Comparison of ENCODE assay signal across 31 cellular contexts in the genomic region with DNA sequence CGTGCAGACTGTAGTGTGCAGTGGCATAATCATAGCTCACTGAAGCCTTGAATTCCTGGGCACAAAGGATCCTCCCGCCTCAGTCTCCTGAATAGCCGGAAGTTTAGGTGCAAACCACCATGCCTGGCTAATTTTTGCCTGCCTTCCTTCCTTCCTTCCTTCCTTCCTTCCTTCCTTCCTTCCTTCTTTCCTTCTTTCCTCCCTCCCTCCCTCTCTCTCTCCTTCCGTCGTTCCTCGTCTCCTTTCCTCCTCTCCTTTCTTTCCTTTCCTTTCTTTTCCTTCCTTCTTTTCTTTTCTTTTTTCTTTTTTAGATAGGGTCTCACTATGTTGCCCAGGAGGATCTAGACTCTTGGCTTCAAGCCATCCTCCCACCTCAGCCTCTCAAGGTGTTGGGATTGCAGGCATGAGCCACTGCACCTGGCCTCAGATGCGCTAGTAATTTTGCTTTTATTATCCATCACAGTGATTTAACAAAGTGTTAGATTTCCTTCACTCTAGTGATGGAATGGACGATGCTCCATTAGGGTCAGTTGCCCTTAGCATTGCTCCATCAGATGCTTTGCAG. TPM values are rescaled to one million over a fixed set of nuclear protein-coding genes. Genes with fewer than 3 reads are reported as not detected.
"Had no signal": no experiment of that assay in that cellular context is flagged by ENCODE, and none has a peak within 500 bp of the region (broad histone marks: within the 10 kb centered on the region; RNA-seq: fewer than 3 reads in every experiment).

No MANE protein-coding gene starts in this region.

- DNase-seq: activated CD4-positive, alpha-beta T cell treated with anti-CD3 and anti-CD28 coated beads, Interleukin-2, amount 10 ng/mL, durations not matched to agents 24 days and 14 days; activated CD4-positive, alpha-beta T cell treated with anti-CD3 and anti-CD28 coated beads, Interleukin-2, amount 50 U/mL, for 48 hours; activated CD8-positive, alpha-beta T cell treated with anti-CD3 and anti-CD28 coated beads, Interleukin-2, amount 10 ng/mL, durations not matched to agents 7 days and 5 days; activated effector memory CD4-positive, alpha-beta T cell treated with Interleukin-2 at 50 U/mL for 16 hours; activated naive CD8-positive, alpha-beta T cell treated with anti-CD3 and anti-CD28 coated beads, Interleukin-2, amount 10 ng/mL, durations not matched to agents 7 days and 5 days; activated T-cell treated with anti-CD3 and anti-CD28 coated beads, Interleukin-2, amount 50 U/mL, for 4 hours; amygdala; MM.1S; MV-4-11; NCI-H1092; NCI-H1436 treated with DMSO at 0.1 percent for 48 hours; NCI-H1694 treated with DMSO at 0.1 percent for 48 hours; NCI-H2029; NCI-H345; NCI-H524 treated with DMSO at 0.1 percent for 48 hours; NCI-H748 treated with DMSO at 0.1 percent for 48 hours; NK-92 treated with Interleukin-12 subunit alpha and Interleukin-12 subunit beta, amount 100 ng/mL, for 24 hours; Peyer's patch; RPMI8226; SIG-M5; SW 1271; T-helper 1 cell; T-helper 2 cell; T-helper 9 cell; WERI-Rb-1 had no signal

- H3K4me1 ChIP-seq: ascending aorta, Peyer's patch had no signal

- H3K36me3 ChIP-seq: ascending aorta, cardiac muscle cell, Peyer's patch, WERI-Rb-1 had no signal

- H3K27ac ChIP-seq: ascending aorta, cardiac muscle cell, coronary artery, Peyer's patch, WERI-Rb-1 had no signal

- H3K36me3 Mint-ChIP-seq: activated naive CD4-positive, alpha-beta T cell treated with anti-CD3 and anti-CD28 coated beads, Interleukin-2, amount 50 U/mL, for 24 hours; activated naive CD8-positive, alpha-beta T cell treated with anti-CD3 and anti-CD28 coated beads, Interleukin-2, amount 10 ng/mL, durations not matched to agents 7 days and 5 days had no signal

- H3K27me3 ChIP-seq: ascending aorta, Peyer's patch had no signal

- H3K9me3 Mint-ChIP-seq: activated CD4-positive, alpha-beta T cell treated with anti-CD3 and anti-CD28 coated beads, Interleukin-2, amount 10 ng/mL, durations not matched to agents 24 days and 14 days; activated naive CD4-positive, alpha-beta T cell treated with anti-CD3 and anti-CD28 coated beads, Interleukin-2, amount 50 U/mL, for 24 hours; activated naive CD8-positive, alpha-beta T cell treated with anti-CD3 and anti-CD28 coated beads, Interleukin-2, amount 10 ng/mL, durations not matched to agents 7 days and 5 days; activated T-cell treated with anti-CD3 and anti-CD28 coated beads, Interleukin-2, amount 50 U/mL, for 4 hours; central memory CD8-positive, alpha-beta T cell had no signal

- H3K27me3 Mint-ChIP-seq: activated naive CD4-positive, alpha-beta T cell treated with anti-CD3 and anti-CD28 coated beads, Interleukin-2, amount 50 U/mL, for 24 hours had no signal

- H3K4me3 Mint-ChIP-seq: activated CD4-positive, alpha-beta T cell treated with anti-CD3 and anti-CD28 coated beads, Interleukin-2, amount 10 ng/mL, durations not matched to agents 24 days and 14 days; activated CD8-positive, alpha-beta T cell treated with anti-CD3 and anti-CD28 coated beads, Interleukin-2, amount 10 ng/mL, durations not matched to agents 7 days and 5 days; activated naive CD4-positive, alpha-beta T cell treated with anti-CD3 and anti-CD28 coated beads, Interleukin-2, amount 50 U/mL, for 24 hours; activated naive CD8-positive, alpha-beta T cell treated with anti-CD3 and anti-CD28 coated beads, Interleukin-2, amount 10 ng/mL, durations not matched to agents 7 days and 5 days; activated T-cell treated with anti-CD3 and anti-CD28 coated beads, Interleukin-2, amount 50 U/mL, for 4 hours; central memory CD8-positive, alpha-beta T cell had no signal

- H3K4me3 ChIP-seq: ascending aorta, cardiac muscle cell, coronary artery, Peyer's patch had no signal

- H3K27ac Mint-ChIP-seq: activated CD4-positive, alpha-beta T cell treated with anti-CD3 and anti-CD28 coated beads, Interleukin-2, amount 10 ng/mL, durations not matched to agents 24 days and 14 days; activated CD8-positive, alpha-beta T cell treated with anti-CD3 and anti-CD28 coated beads, Interleukin-2, amount 10 ng/mL, durations not matched to agents 7 days and 5 days; activated naive CD4-positive, alpha-beta T cell treated with anti-CD3 and anti-CD28 coated beads, Interleukin-2, amount 50 U/mL, for 24 hours; activated naive CD8-positive, alpha-beta T cell treated with anti-CD3 and anti-CD28 coated beads, Interleukin-2, amount 10 ng/mL, durations not matched to agents 7 days and 5 days had no signal

- H3K9me3 ChIP-seq: ascending aorta, Peyer's patch had no signal

- H3K4me1 Mint-ChIP-seq: central memory CD8-positive, alpha-beta T cell had no signal

- ATAC-seq: activated CD8-positive, alpha-beta T cell treated with anti-CD3 and anti-CD28 coated beads, Interleukin-2, amount 10 ng/mL, durations not matched to agents 7 days and 5 days; activated T-cell treated with anti-CD3 and anti-CD28 coated beads, Interleukin-2, amount 50 U/mL, for 4 hours; Right ventricle myocardium inferior had no signal

RNA-seq across cellular contexts. Expression of a gene that starts 6.6 kb away (rescaled TPM):
- total RNA-seq: activated CD4-positive, alpha-beta T cell treated with anti-CD3 and anti-CD28 coated beads, Interleukin-2, amount 10 ng/mL, durations not matched to agents 24 days and 14 days; activated CD8-positive, alpha-beta T cell treated with anti-CD3 and anti-CD28 coated beads, Interleukin-2, amount 10 ng/mL, durations not matched to agents 7 days and 5 days; activated naive CD8-positive, alpha-beta T cell treated with anti-CD3 and anti-CD28 coated beads, Interleukin-2, amount 10 ng/mL, durations not matched to agents 7 days and 5 days; activated T-cell treated with anti-CD3 and anti-CD28 coated beads, Interleukin-2, amount 50 U/mL, for 4 hours had no signal

RNA-seq across cellular contexts. Expression of a gene that starts 20.0 kb away (rescaled TPM):
- total RNA-seq: activated CD4-positive, alpha-beta T cell treated with anti-CD3 and anti-CD28 coated beads, Interleukin-2, amount 10 ng/mL, durations not matched to agents 24 days and 14 days had no signal
